15 cellular contexts compared by ENCODE assay signal in the genomic region with DNA sequence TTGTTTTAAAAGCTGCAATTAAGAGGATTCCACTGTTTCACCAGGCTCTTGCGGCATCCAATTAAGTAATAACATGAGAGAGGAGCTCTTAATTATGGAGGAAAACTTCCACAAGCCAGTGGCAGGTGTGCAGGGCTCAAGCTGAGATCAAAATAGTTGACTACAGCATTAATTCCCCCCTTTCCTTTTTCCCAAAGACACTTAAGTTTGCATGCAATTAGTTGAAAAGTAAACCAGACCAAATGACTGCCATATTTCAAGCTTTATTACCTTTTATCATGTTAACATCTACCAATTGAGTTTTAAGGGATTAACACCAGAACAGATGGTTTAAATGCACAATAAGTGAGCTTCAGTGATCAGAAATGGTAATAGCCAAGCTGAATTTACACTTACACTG. TPM values are rescaled to one million over a fixed set of nuclear protein-coding genes. Genes with fewer than 3 reads are reported as not detected.
A peak's percentile ranks its signal among the peaks of the same experiment; 100 is the strongest.
DNase-seq lines count a peak whose midpoint lies in the region; TF ChIP-seq lines count a peak whose summit lies in the region.
"Had no signal": no experiment of that assay in that cellular context is flagged by ENCODE, and none has a peak within 500 bp of the region (broad histone marks: within the 10 kb centered on the region; RNA-seq: fewer than 3 reads in every experiment).

No MANE protein-coding gene starts in this region.

- no peaks in the 10 kb centered on the region for H3K27me3 ChIP-seq in WERI-Rb-1 (ENCODE audit: insufficient read depth, low read depth, severe bottlenecking)
- H3K27me3 ChIP-seq: BLaER1 had no signal

- in situ Hi-C loops in G401 (cut with HindIII; ENCODE audit: low sequenced_read_pairs), result no loop called here

- no peaks in the 10 kb centered on the region for H3K9me3 ChIP-seq in WERI-Rb-1 (ENCODE audit: severe bottlenecking)
- H3K9me3 ChIP-seq: BLaER1 had no signal

- TF ChIP-seq CTCF in WERI-Rb-1 (IDR thresholded peaks at IDR 0.05; ENCODE audit: low read depth, low read length), result no peak

- DNase-seq in DMS 273 (lab: John Stamatoyannopoulos, UW; ENCODE audit: unreplicated experiment), result peak; percentile 23
- no peak for DNase-seq in DMS 273 treated with DMSO at 0.1 percent for 48 hours (lab: John Stamatoyannopoulos, UW)
- peak; percentile 57 for DNase-seq in NCI-H1105 (lab: John Stamatoyannopoulos, UW)
- peak; percentile 69 for DNase-seq in NCI-H2171 treated with DMSO at 0.1 percent for 48 hours (lab: John Stamatoyannopoulos, UW)
- DNase-seq in WERI-Rb-1, result peak; percentile 62
- no peak for DNase-seq in NCI-H345 treated with DMSO at 0.1 percent for 48 hours (lab: John Stamatoyannopoulos, UW; ENCODE audit: unreplicated experiment)
- no peak for DNase-seq in glomerular visceral epithelial cell (ENCODE audit: extremely low spot score)
- no peak for DNase-seq in G401 (ENCODE audit: low spot score)
- DNase-seq: CD8-positive, alpha-beta memory T cell; KG1; NCI-H187 treated with DMSO at 0.1 percent for 48 hours; NCI-H526 treated with DMSO at 0.1 percent for 48 hours; Right ventricle myocardium superior had no signal

- peaks cover 9% of the 10 kb centered on the region for H3K36me3 ChIP-seq in WERI-Rb-1

- H3K27ac ChIP-seq in WERI-Rb-1, result peak overlapping the region; percentile 60
- H3K27ac ChIP-seq: 22Rv1, BLaER1 had no signal

- no peak overlapping the region for H3K4me3 ChIP-seq in WERI-Rb-1 (ENCODE audit: low read depth, low read length)
- H3K4me3 ChIP-seq: BLaER1 had no signal

RNA-seq across cellular contexts. Expression of a gene that starts 32.1 kb away (rescaled TPM):
- total RNA-seq in G401 (2014; rRNA removed; shearing (Covaris generic)), result 12.4 and 16.7 TPM in 2 replicates

Comparison
In these comparisons a context has a peak if more than half of its experiments do, and no peak if none do; other contexts are left out.
1. DNase-seq: peak in DMS 273 (single experiment), NCI-H1105 (single experiment), NCI-H2171 treated with DMSO at 0.1 percent for 48 hours (single experiment) and WERI-Rb-1 (single experiment); none in DMS 273 treated with DMSO at 0.1 percent for 48 hours (single experiment), NCI-H345 treated with DMSO at 0.1 percent for 48 hours (single experiment), glomerular visceral epithelial cell (single experiment) and G401 (single experiment).